In the genomic region with DNA sequence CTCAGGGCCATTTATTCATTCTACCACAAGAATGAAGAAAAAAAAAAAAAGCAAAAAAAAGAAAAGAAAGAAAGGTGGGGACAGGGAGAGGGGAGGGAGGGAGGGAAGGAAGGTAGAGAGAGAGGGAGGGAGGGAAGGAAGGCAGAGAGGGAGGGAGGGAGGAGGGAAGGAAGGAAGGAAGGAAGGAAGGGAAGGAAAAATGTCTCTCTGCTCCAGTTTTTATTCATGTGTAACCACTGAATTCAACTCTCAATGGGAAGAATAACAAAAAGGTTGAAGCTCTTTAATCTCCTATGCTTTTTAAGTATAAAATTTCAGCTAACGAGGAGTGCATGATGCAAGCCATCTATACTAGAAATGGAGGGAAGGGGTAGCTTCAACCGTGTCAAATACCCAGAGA, we compare ENCODE assay signal across 28 cellular contexts.
"Had no signal": no experiment of that assay in that cellular context is flagged by ENCODE, and none has a peak within 500 bp of the region (broad histone marks: within the 10 kb centered on the region; RNA-seq: fewer than 3 reads in every experiment).

No MANE protein-coding gene starts in this region.

- H3K9me3 ChIP-seq: body of pancreas, colonic mucosa, esophagus squamous epithelium, gastroesophageal sphincter had no signal

- DNase-seq: activated B cell treated with CpG ODN at 0.5 μM for 24 hours; activated CD4-positive, alpha-beta T cell treated with anti-CD3 and anti-CD28 coated beads for 48 hours; activated CD4-positive, alpha-beta T cell treated with anti-CD3 and anti-CD28 coated beads, Interleukin-2, amount 50 U/mL, for 1 hour; activated CD4-positive, alpha-beta T cell treated with anti-CD3 and anti-CD28 coated beads, Interleukin-2, amount 50 U/mL, for 48 hours; activated CD8-positive, alpha-beta memory T cell treated with anti-CD3 and anti-CD28 coated beads for 24 hours; activated CD8-positive, alpha-beta T cell treated with anti-CD3 and anti-CD28 coated beads for 36 hours; activated effector memory CD4-positive, alpha-beta T cell treated with Interleukin-2 at 50 U/mL for 16 hours; activated gamma-delta T cell treated with Interleukin-2 at 50 U/mL for 16 hours; activated naive CD4-positive, alpha-beta T cell treated with anti-CD3 and anti-CD28 coated beads, Interleukin-2, amount 50 U/mL, for 16 hours; activated naive CD4-positive, alpha-beta T cell treated with Interleukin-2 at 50 U/mL for 16 hours; activated T-cell treated with anti-CD3 and anti-CD28 coated beads, Interleukin-2, amount 50 U/mL, for 4 hours; amniotic stem cell; anterior cingulate cortex; body of pancreas; caudate nucleus; colonic mucosa; effector CD8-positive, alpha-beta T cell; esophagus squamous epithelium; foreskin melanocyte; heart right ventricle; T-helper 17 cell; T1000; WERI-Rb-1 had no signal

- H3K27ac ChIP-seq: body of pancreas, colonic mucosa, epithelial cell of prostate, esophagus squamous epithelium, gastroesophageal sphincter, heart right ventricle, WERI-Rb-1 had no signal

- H3K36me3 ChIP-seq: colonic mucosa, esophagus squamous epithelium, gastroesophageal sphincter, heart right ventricle, WERI-Rb-1 had no signal

- H3K4me1 ChIP-seq: body of pancreas, colonic mucosa had no signal

- H3K27me3 ChIP-seq: body of pancreas, colonic mucosa, esophagus squamous epithelium, gastroesophageal sphincter, heart right ventricle had no signal

- H3K4me3 Mint-ChIP-seq: activated B cell treated with CpG ODN at 0.5 μM for 24 hours; activated CD8-positive, alpha-beta T cell treated with anti-CD3 and anti-CD28 coated beads for 36 hours; activated naive CD8-positive, alpha-beta T cell; activated T-cell treated with anti-CD3 and anti-CD28 coated beads, Interleukin-2, amount 50 U/mL, for 4 hours; activated T-helper 17 cell treated with anti-CD3 and anti-CD28 coated beads, Interleukin-2, amount 50 U/mL, for 72 hours; T-helper 17 cell; T-helper 2 cell treated with Interferon-gamma antibody and Interleukin-4, amounts not matched to agents 5 μg/mL and 100 μg/mL, for 36 hours had no signal

- H3K4me3 ChIP-seq: body of pancreas, colonic mucosa, esophagus squamous epithelium, gastroesophageal sphincter, heart right ventricle had no signal

- H3K27ac Mint-ChIP-seq: activated B cell treated with CpG ODN at 0.5 μM for 24 hours; activated CD8-positive, alpha-beta T cell treated with anti-CD3 and anti-CD28 coated beads for 36 hours; activated naive CD8-positive, alpha-beta T cell; activated T-helper 17 cell treated with anti-CD3 and anti-CD28 coated beads, Interleukin-2, amount 50 U/mL, for 72 hours; T-helper 17 cell; T-helper 2 cell treated with Interferon-gamma antibody and Interleukin-4, amounts not matched to agents 5 μg/mL and 100 μg/mL, for 36 hours had no signal

- H3K27me3 Mint-ChIP-seq: activated B cell treated with CpG ODN at 0.5 μM for 24 hours had no signal

- H3K9me3 Mint-ChIP-seq: activated CD8-positive, alpha-beta T cell treated with anti-CD3 and anti-CD28 coated beads for 36 hours; activated T-helper 17 cell treated with anti-CD3 and anti-CD28 coated beads, Interleukin-2, amount 50 U/mL, for 72 hours; T-helper 2 cell treated with Interferon-gamma antibody and Interleukin-4, amounts not matched to agents 5 μg/mL and 100 μg/mL, for 36 hours had no signal
